In the genomic region with DNA sequence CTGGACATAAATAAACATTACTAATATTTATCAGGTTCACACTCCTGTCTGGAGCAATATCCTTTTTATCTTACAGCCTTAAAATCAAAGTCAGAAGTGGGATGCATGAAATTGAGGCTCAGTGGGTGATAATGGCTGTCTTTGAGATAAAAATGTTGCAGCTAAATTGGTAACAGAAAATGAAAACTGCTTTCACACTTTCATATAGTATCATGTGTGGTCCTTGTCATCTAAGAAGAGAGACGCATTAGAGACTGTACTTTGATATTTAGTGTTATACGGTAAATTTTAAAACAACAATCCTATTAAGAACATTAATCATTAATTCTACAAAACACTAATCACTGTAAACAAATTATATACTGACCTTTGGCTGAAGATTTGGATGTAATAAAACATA, we compare ENCODE assay signal across 22 cellular contexts.
"Had no signal": no experiment of that assay in that cellular context is flagged by ENCODE, and none has a peak within 500 bp of the region (broad histone marks: within the 10 kb centered on the region; RNA-seq: fewer than 3 reads in every experiment).

No MANE protein-coding gene starts in this region.

- H3K9me3 ChIP-seq: left ventricle myocardium inferior, ovary, right atrium auricular region, right lobe of liver, stomach, testis, thyroid gland, transverse colon, upper lobe of left lung, vagina had no signal

- H3K36me3 ChIP-seq: left ventricle myocardium inferior, ovary, right atrium auricular region, right lobe of liver, stomach, thyroid gland, transverse colon, upper lobe of left lung, vagina had no signal

- H3K27me3 ChIP-seq: ovary, right atrium auricular region, right lobe of liver, stomach, testis, thyroid gland, transverse colon, upper lobe of left lung, vagina had no signal

- DNase-seq: islet precursor cell; left ventricle myocardium inferior; mesendoderm; naive B cell; natural killer cell; nephron progenitor cell; ovary; right lobe of liver; stimulated activated CD4-positive, alpha-beta T cell treated with anti-CD3 and anti-CD28 coated beads, Interleukin-12 subunit alpha, Interleukin-12 subunit beta, amount 100 ng/mL, for 4 hours; stimulated activated CD4-positive, alpha-beta T cell treated with anti-CD3 and anti-CD28 coated beads, Interleukin-15, amount 100 ng/mL, for 24 hours; stimulated activated CD4-positive, alpha-beta T cell treated with anti-CD3 and anti-CD28 coated beads, Interleukin-2, amount 100 ng/mL, for 24 hours; stimulated activated CD4-positive, alpha-beta T cell treated with anti-CD3 and anti-CD28 coated beads, Interleukin-4, amount 100 ng/mL, for 1 hour; stimulated activated naive B cell treated with anti-CD40 and anti-IgM and Interleukin-4, amounts not matched to agents 10 μg/mL and 1 μg/mL and 100 μg/mL, for 72 hours; stimulated activated naive CD8-positive, alpha-beta T cell treated with anti-CD3 and anti-CD28 coated beads, Interleukin-15, Interleukin-2, amounts not matched to agents 100 U/mL and 50 U/mL, for 24 hours; stomach; testis; thyroid gland; transverse colon; upper lobe of left lung had no signal

- ATAC-seq: natural killer cell; right lobe of liver; stimulated activated naive B cell treated with anti-CD40 and anti-IgM and Interleukin-4, amounts not matched to agents 10 μg/mL and 1 μg/mL and 100 μg/mL, for 72 hours; stimulated activated naive CD8-positive, alpha-beta T cell treated with anti-CD3 and anti-CD28 coated beads, Interleukin-15, Interleukin-2, amounts not matched to agents 100 U/mL and 50 U/mL, for 24 hours had no signal

- H3K4me3 ChIP-seq: left ventricle myocardium inferior, lung, ovary, right atrium auricular region, right lobe of liver, stomach, testis, thyroid gland, transverse colon, upper lobe of left lung, vagina had no signal

- H3K4me1 ChIP-seq: right lobe of liver, stomach, testis, thyroid gland, transverse colon, upper lobe of left lung, vagina had no signal

- H3K27ac ChIP-seq: left ventricle myocardium inferior, ovary, right atrium auricular region, right lobe of liver, stomach, testis, thyroid gland, transverse colon, upper lobe of left lung, vagina had no signal
